7 cellular contexts compared by ENCODE assay signal in genomic region chr6:133568970-133569889, GRCh38.
DNase-seq lines count a peak whose midpoint lies in the region; ATAC-seq and TF ChIP-seq lines count a peak whose summit lies in the region.

No MANE protein-coding gene starts in this region.

- CTCF ChIA-PET in SK-N-SH (lab: Yijun Ruan, JAX) = interaction anchor here (0.6 to 3.4 kb wide), 36 partner anchors 8 to 1039 kb away, joined by 3 to 68 read pairs (median 4); no protein-coding TSS in a partner anchor

- TF ChIP-seq POLR2A in testis (IDR thresholded peaks at IDR 0.05) = no peak

- H3K9me3 ChIP-seq in ES-I3 (ENCODE audit: control insufficient read depth, insufficient read depth, low read length) = no peaks in the 10 kb centered on the region
- no peaks in the 10 kb centered on the region for H3K9me3 ChIP-seq in SK-N-SH
- H3K9me3 ChIP-seq in lung (ENCODE audit: control insufficient read depth in 2 of 2, insufficient read depth in 1 of 2, low read length in 1 of 2) = no peaks in the 10 kb centered on the region
- H3K9me3 ChIP-seq in testis = no peaks in the 10 kb centered on the region

- TF ChIP-seq EP300 in SK-N-SH (IDR thresholded peaks at IDR 0.05; ENCODE audit: borderline replicate concordance in 1 of 2, low read depth in 1 of 2, low read length in 1 of 2) = no peak

- TF ChIP-seq CTCF in LNCAP (IDR thresholded peaks at IDR 0.05) (peak; percentile 97), SK-N-SH (IDR thresholded peaks at IDR 0.05) (peak; percentile 95), lung (IDR thresholded peaks at IDR 0.05; ENCODE audit: control extremely low read depth, extremely low read depth) (peak; percentile 66), testis (IDR thresholded peaks at IDR 0.05) (peak; percentile 91 to 97 (median 94))

- DNase-seq in SK-N-SH (peak; percentile 50), lung (ENCODE audit: low spot score) (no peak), testis (peak; percentile 42)
- no peak for DNase-seq in effector memory CD8-positive, alpha-beta T cell

- H3K27ac Mint-ChIP-seq in effector memory CD8-positive, alpha-beta T cell = no peak overlapping the region

- no peaks in the 10 kb centered on the region for H3K79me2 ChIP-seq in SK-N-SH (ENCODE audit: insufficient read depth)

- H3K4me1 Mint-ChIP-seq in effector memory CD8-positive, alpha-beta T cell (ENCODE audit: low read depth in 2 of 2) = peaks cover 0 to 2% of the 10 kb centered on the region in 2 donors

- H3K27ac ChIP-seq in SK-N-SH (ENCODE audit: low read depth in 2 of 2, low read length in 1 of 2) (no peak overlapping the region), lung (ENCODE audit: low read depth in 1 of 2, low read length in 1 of 2) (peak overlapping the region in 1 of 2 donors; percentile 63), testis (peak overlapping the region in 1 of 2 donors; percentile 42)

- peak overlapping the region; percentile 9 to 36 for H3K4me3 Mint-ChIP-seq in effector memory CD8-positive, alpha-beta T cell

- TF ChIP-seq RAD21 in SK-N-SH (IDR thresholded peaks at IDR 0.05; ENCODE audit: low read length) = peak; percentile 61

- H3F3A ChIP-seq in SK-N-SH (replicated peaks; ENCODE audit: insufficient read depth) = no peaks in the 10 kb centered on the region

- H3K27me3 ChIP-seq in SK-N-SH (ENCODE audit: insufficient read depth) (peaks cover 13% of the 10 kb centered on the region; the same call in 1 of the 2 replicates), lung (ENCODE audit: control insufficient read depth, insufficient read depth) (no peaks in the 10 kb centered on the region), testis (no peaks in the 10 kb centered on the region)

- POLR2A ChIA-PET in SK-N-SH (lab: Yijun Ruan, JAX) = no interaction called here

- H3K27me3 Mint-ChIP-seq in effector memory CD8-positive, alpha-beta T cell = peaks cover 14 to 21% of the 10 kb centered on the region in 2 donors

- peak overlapping the region; percentile 65 for H2AFZ ChIP-seq in SK-N-SH (ENCODE audit: low read depth)

- no peaks in the 10 kb centered on the region for H3K9me2 ChIP-seq in SK-N-SH

- peak overlapping the region; percentile 35 to 52; a peak in 3 of 4 replicates for H3K4me3 ChIP-seq in SK-N-SH (ENCODE audit: low read depth in 2 of 2, low read length in 1 of 2)
- H3K4me3 ChIP-seq in lung = no peak overlapping the region
- H3K4me3 ChIP-seq in testis = peak overlapping the region; percentile 6 to 46

- intact Hi-C loops in testis (cut with DNase I; ENCODE audit: low total_unique reads) = loop anchor here (5.0 kb wide), 1 partner anchor 348 kb away; no protein-coding TSS in a partner anchor

- no peaks in the 10 kb centered on the region for H3K36me3 ChIP-seq in ES-I3 (ENCODE audit: insufficient read depth, low read length)
- H3K36me3 ChIP-seq in SK-N-SH (replicated peaks in 1 of 2; ENCODE audit: control insufficient read depth in 1 of 2, insufficient read depth in 2 of 2, low read length in 1 of 2) = no peaks in the 10 kb centered on the region
- H3K36me3 ChIP-seq in lung (ENCODE audit: control insufficient read depth in 2 of 2, insufficient read depth in 2 of 2, low read length in 2 of 2) = no peaks in the 10 kb centered on the region
- H3K36me3 ChIP-seq in testis (ENCODE audit: low read depth, missing control alignments) = no peaks in the 10 kb centered on the region

- H3K9ac ChIP-seq in ES-I3 (ENCODE audit: low read depth, low read length) (peak overlapping the region; percentile 48), SK-N-SH (no peak overlapping the region)

- H4K20me1 ChIP-seq in SK-N-SH (ENCODE audit: insufficient read depth) = no peaks in the 10 kb centered on the region

- no peaks in the 10 kb centered on the region for H3K9me3 Mint-ChIP-seq in effector memory CD8-positive, alpha-beta T cell

- H3K4me1 ChIP-seq in ES-I3 (ENCODE audit: insufficient read depth, low read length) = no peaks in the 10 kb centered on the region
- peaks cover 0 to 5% of the 10 kb centered on the region in 2 experiments; a peak in 2 of 4 replicates for H3K4me1 ChIP-seq in SK-N-SH (ENCODE audit: control insufficient read depth in 1 of 2, insufficient read depth in 2 of 2, low read depth in 1 of 2, low read length in 1 of 2)
- no peaks in the 10 kb centered on the region for H3K4me1 ChIP-seq in lung (ENCODE audit: control insufficient read depth in 2 of 2, insufficient read depth in 2 of 2, low read length in 2 of 2)
- no peaks in the 10 kb centered on the region for H3K4me1 ChIP-seq in testis

- WGBS in SK-N-SH (ENCODE audit: low lambda C conversion rate) = under 1% methylated on average over 17 of the region's 18 CpGs
- WGBS in lung, 2 donors = 6 to 8% methylated on average over 18 of the region's 18 CpGs
- WGBS in testis, 2 donors = 3 to 5% methylated on average over 18 of the region's 18 CpGs

- H3K36me3 Mint-ChIP-seq in effector memory CD8-positive, alpha-beta T cell (ENCODE audit: insufficient read depth) = no peaks in the 10 kb centered on the region

- ATAC-seq in GM21723 (IDR thresholded peaks at IDR 0.05; ENCODE audit: unreplicated experiment) (peak; percentile 52), lung (ENCODE audit: insufficient read depth, low FRiP score) (peak; percentile 72)
- ATAC-seq in effector memory CD8-positive, alpha-beta T cell (replicated peaks) = peak; percentile 49

- H3K4me2 ChIP-seq in SK-N-SH = peak overlapping the region; percentile 69

TF ChIP-seq in SK-N-SH, 30 proteins besides CTCF, POLR2A, EP300 and RAD21 (continues in another document):
- peak; percentile 28; the same call in 1 of the 2 replicates for TF ChIP-seq JUND (IDR thresholded peaks at IDR 0.05)
- TF ChIP-seq CHD2 (IDR thresholded peaks at IDR 0.05; ENCODE audit: low read length, partially characterized antibody) = no peak
- TF ChIP-seq FOSL2 (IDR thresholded peaks at IDR 0.05; ENCODE audit: borderline replicate concordance, low read depth) = peak; percentile 39; the same call in 1 of the 2 replicates
- TF ChIP-seq MEF2A (IDR thresholded peaks at IDR 0.05; ENCODE audit: borderline replicate concordance, low read depth) = no peak
- no peak for TF ChIP-seq SIN3A (IDR thresholded peaks at IDR 0.05; ENCODE audit: borderline replicate concordance, low read depth, low read length)
- no peak for TF ChIP-seq TCF12 (IDR thresholded peaks at IDR 0.05)
- TF ChIP-seq MXI1 (IDR thresholded peaks at IDR 0.05; ENCODE audit: low read depth, low read length) = no peak
- no peak for TF ChIP-seq ZBTB33 (IDR thresholded peaks at IDR 0.05; ENCODE audit: borderline replicate concordance, low read depth)
- TF ChIP-seq USF1 (IDR thresholded peaks at IDR 0.05; ENCODE audit: borderline replicate concordance, low read depth) = no peak
- no peak for TF ChIP-seq REST (IDR thresholded peaks at IDR 0.05; ENCODE audit: low read depth, low read length)
- TF ChIP-seq SMC3 (IDR thresholded peaks at IDR 0.05; ENCODE audit: low read depth, low read length) = peak; percentile 84
- TF ChIP-seq EZH2phosphoT487 (IDR thresholded peaks at IDR 0.05; ENCODE audit: borderline replicate concordance, low read depth) = no peak
- no peak for TF ChIP-seq GABPA (IDR thresholded peaks at IDR 0.05; ENCODE audit: low read depth)
- TF ChIP-seq YY1 (IDR thresholded peaks at IDR 0.05; ENCODE audit: low read depth) = no peak
- TF ChIP-seq RFX5 (IDR thresholded peaks at IDR 0.05; ENCODE audit: low read length) = no peak

Comparison
In these comparisons a context has a peak if more than half of its experiments do, and no peak if none do; other contexts are left out.
1. DNase-seq: peak in SK-N-SH (single experiment) and testis (single experiment); none in effector memory CD8-positive, alpha-beta T cell (0 of 3) and lung (single experiment).
2. Peak in every context shown above with its lines, with median percentiles within 50 percentile points of each other: ATAC-seq and CTCF ChIP-seq.